1 cellular context compared by ENCODE assay signal in the genomic region with DNA sequence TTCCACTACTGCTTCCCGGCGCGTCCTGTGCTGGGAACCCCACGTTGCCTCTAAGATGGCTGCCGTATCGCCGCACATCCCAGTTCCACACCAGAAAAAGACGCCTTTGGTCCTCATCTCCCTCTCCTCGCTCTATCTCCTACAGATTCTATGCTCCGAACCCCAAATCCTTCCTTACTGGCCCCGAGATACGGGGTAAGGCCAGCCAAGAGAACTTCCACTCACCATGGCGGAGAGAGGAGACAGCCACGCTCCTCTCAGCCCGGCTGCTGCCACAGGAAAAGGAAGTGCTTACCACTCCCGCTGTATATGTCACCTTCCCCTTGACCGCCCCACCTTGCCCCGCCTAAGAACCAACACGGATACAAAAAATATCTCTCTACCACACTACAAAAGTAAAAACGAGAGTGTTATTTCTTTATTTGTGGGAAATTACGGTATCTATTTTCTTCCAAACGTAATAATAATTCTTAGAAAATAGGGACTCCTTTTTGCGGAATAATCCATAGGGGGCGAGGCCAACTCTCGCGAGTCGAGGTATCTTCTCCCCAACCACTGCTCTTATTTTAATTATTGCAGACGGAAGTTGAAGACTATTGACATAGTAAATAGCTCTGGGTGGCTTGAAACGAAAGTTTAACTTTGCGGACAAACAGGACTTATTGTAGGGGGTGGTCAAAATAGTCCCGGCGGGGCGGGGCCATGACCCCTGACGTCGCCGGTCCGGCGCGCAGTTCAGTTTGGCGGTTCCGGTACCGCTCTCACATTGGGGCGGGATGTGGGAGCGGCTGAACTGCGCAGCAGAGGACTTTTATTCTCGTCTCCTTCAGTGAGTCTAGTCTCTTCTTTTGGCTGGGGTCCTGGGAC.
TF ChIP-seq lines count a peak whose summit lies in the region.

TSS of gene RPL4 (minus strand) at position 293 of the 867 bp plus-strand sequence. CDS start at position 228, 65 bp downstream.
TSS of gene ZWILCH (plus strand) at position 764 of the 867 bp plus-strand sequence. CDS start at position 777, 13 bp downstream.

TF ChIP-seq in HepG2, 621 proteins besides CTCF, POLR2A, EP300 and RAD21 (continued from another document and continues in another):
- TF ChIP-seq SP2 (CRISPR knock-in tag; IDR thresholded peaks at IDR 0.05): no peak
- TF ChIP-seq, protein P1, sequence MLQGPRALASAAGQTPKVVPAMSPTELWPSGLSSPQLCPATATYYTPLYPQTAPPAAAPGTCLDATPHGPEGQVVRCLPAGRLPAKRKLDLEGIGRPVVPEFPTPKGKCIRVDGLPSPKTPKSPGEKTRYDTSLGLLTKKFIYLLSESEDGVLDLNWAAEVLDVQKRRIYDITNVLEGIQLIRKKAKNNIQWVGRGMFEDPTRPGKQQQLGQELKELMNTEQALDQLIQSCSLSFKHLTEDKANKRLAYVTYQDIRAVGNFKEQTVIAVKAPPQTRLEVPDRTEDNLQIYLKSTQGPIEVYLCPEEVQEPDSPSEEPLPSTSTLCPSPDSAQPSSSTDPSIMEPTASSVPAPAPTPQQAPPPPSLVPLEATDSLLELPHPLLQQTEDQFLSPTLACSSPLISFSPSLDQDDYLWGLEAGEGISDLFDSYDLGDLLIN (CRISPR knock-in tag; IDR thresholded peaks at IDR 0.05; ENCODE audit: borderline replicate concordance): no peak
- no peak for TF ChIP-seq TCF7L2 (IDR thresholded peaks at IDR 0.05; ENCODE audit: low read depth, low read length)
- TF ChIP-seq ESRRA (CRISPR knock-in tag; IDR thresholded peaks at IDR 0.05; ENCODE audit: low read depth): no peak
- TF ChIP-seq TAF1 (CRISPR knock-in tag; IDR thresholded peaks at IDR 0.05): peak; percentile 94
- TF ChIP-seq, protein P2, sequence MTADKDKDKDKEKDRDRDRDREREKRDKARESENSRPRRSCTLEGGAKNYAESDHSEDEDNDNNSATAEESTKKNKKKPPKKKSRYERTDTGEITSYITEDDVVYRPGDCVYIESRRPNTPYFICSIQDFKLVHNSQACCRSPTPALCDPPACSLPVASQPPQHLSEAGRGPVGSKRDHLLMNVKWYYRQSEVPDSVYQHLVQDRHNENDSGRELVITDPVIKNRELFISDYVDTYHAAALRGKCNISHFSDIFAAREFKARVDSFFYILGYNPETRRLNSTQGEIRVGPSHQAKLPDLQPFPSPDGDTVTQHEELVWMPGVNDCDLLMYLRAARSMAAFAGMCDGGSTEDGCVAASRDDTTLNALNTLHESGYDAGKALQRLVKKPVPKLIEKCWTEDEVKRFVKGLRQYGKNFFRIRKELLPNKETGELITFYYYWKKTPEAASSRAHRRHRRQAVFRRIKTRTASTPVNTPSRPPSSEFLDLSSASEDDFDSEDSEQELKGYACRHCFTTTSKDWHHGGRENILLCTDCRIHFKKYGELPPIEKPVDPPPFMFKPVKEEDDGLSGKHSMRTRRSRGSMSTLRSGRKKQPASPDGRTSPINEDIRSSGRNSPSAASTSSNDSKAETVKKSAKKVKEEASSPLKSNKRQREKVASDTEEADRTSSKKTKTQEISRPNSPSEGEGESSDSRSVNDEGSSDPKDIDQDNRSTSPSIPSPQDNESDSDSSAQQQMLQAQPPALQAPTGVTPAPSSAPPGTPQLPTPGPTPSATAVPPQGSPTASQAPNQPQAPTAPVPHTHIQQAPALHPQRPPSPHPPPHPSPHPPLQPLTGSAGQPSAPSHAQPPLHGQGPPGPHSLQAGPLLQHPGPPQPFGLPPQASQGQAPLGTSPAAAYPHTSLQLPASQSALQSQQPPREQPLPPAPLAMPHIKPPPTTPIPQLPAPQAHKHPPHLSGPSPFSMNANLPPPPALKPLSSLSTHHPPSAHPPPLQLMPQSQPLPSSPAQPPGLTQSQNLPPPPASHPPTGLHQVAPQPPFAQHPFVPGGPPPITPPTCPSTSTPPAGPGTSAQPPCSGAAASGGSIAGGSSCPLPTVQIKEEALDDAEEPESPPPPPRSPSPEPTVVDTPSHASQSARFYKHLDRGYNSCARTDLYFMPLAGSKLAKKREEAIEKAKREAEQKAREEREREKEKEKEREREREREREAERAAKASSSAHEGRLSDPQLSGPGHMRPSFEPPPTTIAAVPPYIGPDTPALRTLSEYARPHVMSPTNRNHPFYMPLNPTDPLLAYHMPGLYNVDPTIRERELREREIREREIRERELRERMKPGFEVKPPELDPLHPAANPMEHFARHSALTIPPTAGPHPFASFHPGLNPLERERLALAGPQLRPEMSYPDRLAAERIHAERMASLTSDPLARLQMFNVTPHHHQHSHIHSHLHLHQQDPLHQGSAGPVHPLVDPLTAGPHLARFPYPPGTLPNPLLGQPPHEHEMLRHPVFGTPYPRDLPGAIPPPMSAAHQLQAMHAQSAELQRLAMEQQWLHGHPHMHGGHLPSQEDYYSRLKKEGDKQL (CRISPR knock-in tag; IDR thresholded peaks at IDR 0.05; ENCODE audit: low read depth): no peak
- no peak for TF ChIP-seq ZFP37 (CRISPR knock-in tag; IDR thresholded peaks at IDR 0.05; ENCODE audit: borderline replicate concordance)
- no peak for TF ChIP-seq ELK4 (CRISPR knock-in tag; IDR thresholded peaks at IDR 0.05; ENCODE audit: borderline replicate concordance)
- TF ChIP-seq MAZ (IDR thresholded peaks at IDR 0.05; ENCODE audit: borderline replicate concordance, low read depth, low read length): 0 out of 2 replicates have a peak, but pooled peaks have one; percentile 36
- no peak for TF ChIP-seq MAZ (CRISPR knock-in tag; IDR thresholded peaks at IDR 0.05; ENCODE audit: low read depth)
- TF ChIP-seq ZFP36L1 (CRISPR knock-in tag; IDR thresholded peaks at IDR 0.05): no peak
- TF ChIP-seq NR2F1 (CRISPR knock-in tag; IDR thresholded peaks at IDR 0.05): peak in 1 of 2 experiments; percentile 66; a peak in 1 of 4 replicates
- TF ChIP-seq MEF2D (CRISPR knock-in tag; IDR thresholded peaks at IDR 0.05): no peak
- no peak for TF ChIP-seq PRPF4 (IDR thresholded peaks at IDR 0.05; ENCODE audit: low read depth, low read length, poor library complexity, severe bottlenecking)
- no peak for TF ChIP-seq EHMT2 (IDR thresholded peaks at IDR 0.05; ENCODE audit: borderline replicate concordance, low read depth, low read length)
- no peak for TF ChIP-seq MIER2 (CRISPR knock-in tag; IDR thresholded peaks at IDR 0.05)
- TF ChIP-seq JUNB (CRISPR knock-in tag; IDR thresholded peaks at IDR 0.05; ENCODE audit: borderline replicate concordance): no peak
- no peak for TF ChIP-seq BCLAF1 (IDR thresholded peaks at IDR 0.05)
- TF ChIP-seq ZNF605 (CRISPR knock-in tag; IDR thresholded peaks at IDR 0.05): no peak
- TF ChIP-seq ZNF703 (CRISPR knock-in tag; IDR thresholded peaks at IDR 0.05; ENCODE audit: borderline replicate concordance): 0 out of 2 replicates have a peak, but pooled peaks have one; percentile 34
- TF ChIP-seq ZNF598 (CRISPR knock-in tag; IDR thresholded peaks at IDR 0.05; ENCODE audit: borderline replicate concordance): no peak; the same call in 1 of the 2 replicates
- TF ChIP-seq RORA (CRISPR knock-in tag; IDR thresholded peaks at IDR 0.05): no peak
- TF ChIP-seq RBM39 (IDR thresholded peaks at IDR 0.05; ENCODE audit: low read depth, low read length, poor library complexity, severe bottlenecking): no peak
- TF ChIP-seq ZNF264 (CRISPR knock-in tag; IDR thresholded peaks at IDR 0.05): no peak
- peak; percentile 78 for TF ChIP-seq ARNT2 (CRISPR knock-in tag; IDR thresholded peaks at IDR 0.05; ENCODE audit: low read depth)
- no peak for TF ChIP-seq SKI (IDR thresholded peaks at IDR 0.05; ENCODE audit: partially characterized antibody)
- no peak for TF ChIP-seq MATR3 (CRISPR knock-in tag; IDR thresholded peaks at IDR 0.05)
- no peak for TF ChIP-seq MLXIP (CRISPR knock-in tag; IDR thresholded peaks at IDR 0.05; ENCODE audit: borderline replicate concordance)
- TF ChIP-seq THAP11 (CRISPR knock-in tag; IDR thresholded peaks at IDR 0.05): peak; percentile 85
- no peak for TF ChIP-seq ZNF7 (CRISPR knock-in tag; IDR thresholded peaks at IDR 0.05)
- no peak for TF ChIP-seq ZNF207 (IDR thresholded peaks at IDR 0.05; ENCODE audit: borderline replicate concordance)
- no peak for TF ChIP-seq ARID2 (CRISPR knock-in tag; IDR thresholded peaks at IDR 0.05; ENCODE audit: borderline replicate concordance)
- TF ChIP-seq XBP1 (CRISPR knock-in tag; IDR thresholded peaks at IDR 0.05): no peak
- TF ChIP-seq GMEB2 (CRISPR knock-in tag; IDR thresholded peaks at IDR 0.05; ENCODE audit: low read depth): no peak
- TF ChIP-seq, protein P3, sequence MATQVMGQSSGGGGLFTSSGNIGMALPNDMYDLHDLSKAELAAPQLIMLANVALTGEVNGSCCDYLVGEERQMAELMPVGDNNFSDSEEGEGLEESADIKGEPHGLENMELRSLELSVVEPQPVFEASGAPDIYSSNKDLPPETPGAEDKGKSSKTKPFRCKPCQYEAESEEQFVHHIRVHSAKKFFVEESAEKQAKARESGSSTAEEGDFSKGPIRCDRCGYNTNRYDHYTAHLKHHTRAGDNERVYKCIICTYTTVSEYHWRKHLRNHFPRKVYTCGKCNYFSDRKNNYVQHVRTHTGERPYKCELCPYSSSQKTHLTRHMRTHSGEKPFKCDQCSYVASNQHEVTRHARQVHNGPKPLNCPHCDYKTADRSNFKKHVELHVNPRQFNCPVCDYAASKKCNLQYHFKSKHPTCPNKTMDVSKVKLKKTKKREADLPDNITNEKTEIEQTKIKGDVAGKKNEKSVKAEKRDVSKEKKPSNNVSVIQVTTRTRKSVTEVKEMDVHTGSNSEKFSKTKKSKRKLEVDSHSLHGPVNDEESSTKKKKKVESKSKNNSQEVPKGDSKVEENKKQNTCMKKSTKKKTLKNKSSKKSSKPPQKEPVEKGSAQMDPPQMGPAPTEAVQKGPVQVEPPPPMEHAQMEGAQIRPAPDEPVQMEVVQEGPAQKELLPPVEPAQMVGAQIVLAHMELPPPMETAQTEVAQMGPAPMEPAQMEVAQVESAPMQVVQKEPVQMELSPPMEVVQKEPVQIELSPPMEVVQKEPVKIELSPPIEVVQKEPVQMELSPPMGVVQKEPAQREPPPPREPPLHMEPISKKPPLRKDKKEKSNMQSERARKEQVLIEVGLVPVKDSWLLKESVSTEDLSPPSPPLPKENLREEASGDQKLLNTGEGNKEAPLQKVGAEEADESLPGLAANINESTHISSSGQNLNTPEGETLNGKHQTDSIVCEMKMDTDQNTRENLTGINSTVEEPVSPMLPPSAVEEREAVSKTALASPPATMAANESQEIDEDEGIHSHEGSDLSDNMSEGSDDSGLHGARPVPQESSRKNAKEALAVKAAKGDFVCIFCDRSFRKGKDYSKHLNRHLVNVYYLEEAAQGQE (IDR thresholded peaks at IDR 0.05; ENCODE audit: borderline replicate concordance in 1 of 2, low read depth in 1 of 2, low read length in 2 of 2): peak in 1 of 2 experiments; percentile 51; a peak in 1 of 4 replicates
